ENCODE assay signal across 18 cellular contexts in genomic region chr7:70615066-70615465, GRCh38.
DNase-seq lines count a peak whose midpoint lies in the region; ATAC-seq and TF ChIP-seq lines count a peak whose summit lies in the region.
"Had no signal": no experiment of that assay in that cellular context is flagged by ENCODE, and none has a peak within 500 bp of the region (broad histone marks: within the 10 kb centered on the region; RNA-seq: fewer than 3 reads in every experiment).

No MANE protein-coding gene starts in this region.

- H4K20me1 ChIP-seq in neural progenitor cell (ENCODE audit: low read depth): peaks cover 44% of the 10 kb centered on the region

- no peak for ATAC-seq in Right ventricle myocardium superior (ENCODE audit: poor library complexity)
- ATAC-seq in GM21381 (IDR thresholded peaks at IDR 0.05; ENCODE audit: unreplicated experiment): no peak

- H3K4me1 Mint-ChIP-seq in neural progenitor cell: peaks cover 83% of the 10 kb centered on the region
- H3K4me1 Mint-ChIP-seq in activated T-cell treated with anti-CD3 and anti-CD28 coated beads, Interleukin-2, amount 50 U/mL, for 24 hours (ENCODE audit: low read depth): no peaks in the 10 kb centered on the region

- no peak overlapping the region for H3K27ac Mint-ChIP-seq in neural progenitor cell
- H3K27ac Mint-ChIP-seq in activated T-cell treated with anti-CD3 and anti-CD28 coated beads, Interleukin-2, amount 50 U/mL, for 24 hours: no peak overlapping the region
- H3K27ac Mint-ChIP-seq: activated T-helper 1 cell treated with anti-CD3 and anti-CD28 coated beads, Interleukin-12 subunit alpha, Interleukin-12 subunit beta, Interleukin-2, Interleukin-4 antibody, amounts not matched to agents 30 ng/mL and 10 ng/mL and 1 ng/mL, durations not matched to agents 14 hours and 24 hours and 36 hours; CD4-positive, alpha-beta T cell had no signal

- intact Hi-C loops in Right ventricle myocardium superior (cut with DNase I): no loop called here

- peaks cover 28% of the 10 kb centered on the region for H3K27me3 Mint-ChIP-seq in neural progenitor cell (ENCODE audit: insufficient read depth, low read depth)
- no peaks in the 10 kb centered on the region for H3K27me3 Mint-ChIP-seq in activated T-cell treated with anti-CD3 and anti-CD28 coated beads, Interleukin-2, amount 50 U/mL, for 24 hours
- H3K27me3 Mint-ChIP-seq: CD4-positive, alpha-beta T cell had no signal

- H3K4me3 Mint-ChIP-seq in neural progenitor cell: peak overlapping the region; percentile 60
- no peak overlapping the region for H3K4me3 Mint-ChIP-seq in activated T-cell treated with anti-CD3 and anti-CD28 coated beads, Interleukin-2, amount 50 U/mL, for 24 hours
- H3K4me3 Mint-ChIP-seq: activated T-helper 1 cell treated with anti-CD3 and anti-CD28 coated beads, Interleukin-12 subunit alpha, Interleukin-12 subunit beta, Interleukin-2, Interleukin-4 antibody, amounts not matched to agents 30 ng/mL and 10 ng/mL and 1 ng/mL, durations not matched to agents 14 hours and 24 hours and 36 hours; CD4-positive, alpha-beta T cell; immature natural killer cell had no signal

- H3K9me3 Mint-ChIP-seq in neural progenitor cell: no peaks in the 10 kb centered on the region
- no peaks in the 10 kb centered on the region for H3K9me3 Mint-ChIP-seq in activated T-cell treated with anti-CD3 and anti-CD28 coated beads, Interleukin-2, amount 50 U/mL, for 24 hours
- H3K9me3 Mint-ChIP-seq: activated T-helper 1 cell treated with anti-CD3 and anti-CD28 coated beads, Interleukin-12 subunit alpha, Interleukin-12 subunit beta, Interleukin-2, Interleukin-4 antibody, amounts not matched to agents 30 ng/mL and 10 ng/mL and 1 ng/mL, durations not matched to agents 14 hours and 24 hours and 36 hours; CD4-positive, alpha-beta T cell; immature natural killer cell had no signal

- no peaks in the 10 kb centered on the region for H3K79me2 ChIP-seq in neural progenitor cell (ENCODE audit: low read depth)

- H3K4me3 ChIP-seq in right atrium auricular region (no peak overlapping the region), endocrine pancreas (ENCODE audit: control insufficient read depth, insufficient read depth, low read length) (no peak overlapping the region), neural progenitor cell (peak overlapping the region; percentile 7)
- H3K4me3 ChIP-seq: heart left ventricle, lung, Peyer's patch had no signal

- H3K36me3 ChIP-seq in right atrium auricular region: no peaks in the 10 kb centered on the region
- H3K36me3 ChIP-seq in endocrine pancreas (ENCODE audit: control insufficient read depth, insufficient read depth, low read length): no peaks in the 10 kb centered on the region
- H3K36me3 ChIP-seq in neural progenitor cell: no peaks in the 10 kb centered on the region
- H3K36me3 ChIP-seq: heart left ventricle, Peyer's patch had no signal

- H3K36me3 Mint-ChIP-seq in neural progenitor cell: no peaks in the 10 kb centered on the region
- no peaks in the 10 kb centered on the region for H3K36me3 Mint-ChIP-seq in activated T-cell treated with anti-CD3 and anti-CD28 coated beads, Interleukin-2, amount 50 U/mL, for 24 hours (ENCODE audit: low read depth)
- H3K36me3 Mint-ChIP-seq: immature natural killer cell had no signal

- no peaks in the 10 kb centered on the region for H3K27me3 ChIP-seq in right atrium auricular region
- H3K27me3 ChIP-seq in endocrine pancreas (ENCODE audit: control insufficient read depth, insufficient read depth, low read length): no peaks in the 10 kb centered on the region
- peaks cover 28% of the 10 kb centered on the region for H3K27me3 ChIP-seq in neural progenitor cell
- H3K27me3 ChIP-seq: dorsolateral prefrontal cortex, heart left ventricle, Peyer's patch had no signal

- H3K27ac ChIP-seq in right atrium auricular region: peak overlapping the region; percentile 35
- no peak overlapping the region for H3K27ac ChIP-seq in neural progenitor cell
- H3K27ac ChIP-seq: Peyer's patch had no signal

- peaks cover 0 to 17% of the 10 kb centered on the region in 2 donors for H3K4me1 ChIP-seq in right atrium auricular region
- no peaks in the 10 kb centered on the region for H3K4me1 ChIP-seq in endocrine pancreas (ENCODE audit: control insufficient read depth, insufficient read depth, low read length)
- peaks cover 55% of the 10 kb centered on the region for H3K4me1 ChIP-seq in neural progenitor cell

- H3F3A ChIP-seq in neural progenitor cell (ENCODE audit: low read depth): peaks cover 70% of the 10 kb centered on the region

- no peak for DNase-seq in right atrium auricular region (ENCODE audit: low spot score)
- no peak for DNase-seq in Right ventricle myocardium superior
- no peak for DNase-seq in neural progenitor cell (ENCODE audit: low spot score)
- no peak for DNase-seq in pons (ENCODE audit: low spot score)
- DNase-seq in activated T-cell treated with anti-CD3 and anti-CD28 coated beads, Interleukin-2, amount 50 U/mL, for 24 hours: no peak
- DNase-seq in hypothalamus (lab: John Stamatoyannopoulos, UW): no peak
- DNase-seq: activated CD4-positive, alpha-beta T cell treated with anti-CD3 and anti-CD28 coated beads for 1 hour; CD4-positive, alpha-beta T cell; DND-41; immature natural killer cell; Peyer's patch; stimulated activated CD8-positive, alpha-beta memory T cell treated with anti-CD3 and anti-CD28 coated beads, Interleukin-4, amount 100 ng/mL, for 48 hours had no signal

- no peaks in the 10 kb centered on the region for H3K9me3 ChIP-seq in right atrium auricular region
- H3K9me3 ChIP-seq in endocrine pancreas (ENCODE audit: control insufficient read depth, low read length): no peaks in the 10 kb centered on the region
- no peaks in the 10 kb centered on the region for H3K9me3 ChIP-seq in neural progenitor cell (ENCODE audit: low read depth)
- H3K9me3 ChIP-seq: heart left ventricle, Peyer's patch had no signal

- peak overlapping the region; percentile 67 for H3K4me2 ChIP-seq in neural progenitor cell

- H3K9ac ChIP-seq in endocrine pancreas (ENCODE audit: control insufficient read depth, insufficient read depth, low read length): peak overlapping the region; percentile 47
- no peak overlapping the region for H3K9ac ChIP-seq in neural progenitor cell

- no peak overlapping the region for H2AFZ ChIP-seq in neural progenitor cell (replicated peaks)

- TF ChIP-seq CTCF in right atrium auricular region (IDR thresholded peaks at IDR 0.05) (no peak), neural progenitor cell (IDR thresholded peaks at IDR 0.05) (no peak)
